Comparison of ENCODE assay signal across 7 cellular contexts in the genomic region with DNA sequence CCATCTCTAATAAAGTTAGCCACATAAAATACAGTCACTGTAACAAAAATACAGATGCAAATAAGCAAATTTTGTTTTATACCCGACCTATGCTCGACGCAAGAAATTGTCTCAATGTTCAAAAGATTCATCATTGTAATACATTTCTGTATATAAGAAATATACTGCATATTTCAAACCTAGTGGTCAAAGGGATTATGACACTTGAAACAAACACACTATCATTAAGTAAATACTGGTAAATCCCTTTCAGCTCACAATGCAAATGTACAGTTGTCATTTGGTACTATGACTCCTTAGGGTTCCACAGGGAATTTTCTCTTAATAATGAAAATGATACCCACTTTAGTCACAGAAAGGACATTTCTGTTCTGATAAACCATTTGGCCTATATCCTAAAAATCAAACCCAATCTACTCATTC. TPM values are rescaled to one million over a fixed set of nuclear protein-coding genes. Genes with fewer than 3 reads are reported as not detected.
DNase-seq lines count a peak whose midpoint lies in the region; ATAC-seq, FAIRE-seq and TF ChIP-seq lines count a peak whose summit lies in the region.

No MANE protein-coding gene starts in this region.

- TF ChIP-seq POLR2A in GM12891 (IDR thresholded peaks at IDR 0.05; ENCODE audit: low read depth, low read length) = no peak

- H3K9me3 ChIP-seq in DND-41 (ENCODE audit: insufficient read depth, low read length, severe bottlenecking) = no peaks in the 10 kb centered on the region
- no peaks in the 10 kb centered on the region for H3K9me3 ChIP-seq in upper lobe of right lung

- H3K4me2 ChIP-seq in DND-41 (ENCODE audit: insufficient read depth, low read length) = peak overlapping the region; percentile 80

- DNase-seq in DND-41 = no peak
- DNase-seq in Jurkat, Clone E6-1 (ENCODE audit: low read depth, low spot score) = peak; percentile 75
- no peak for DNase-seq in activated naive CD4-positive, alpha-beta T cell treated with anti-CD3 and anti-CD28 coated beads, Interleukin-2, amount 50 U/mL, for 72 hours (ENCODE audit: low spot score in 2 of 2)
- DNase-seq in kidney epithelial cell (ENCODE audit: low read depth) = no peak
- no peak for DNase-seq in upper lobe of right lung
- no peak for DNase-seq in GM12891 (ENCODE audit: insufficient read length, low spot score)

- H3K36me3 Mint-ChIP-seq in activated naive CD4-positive, alpha-beta T cell treated with anti-CD3 and anti-CD28 coated beads, Interleukin-2, amount 50 U/mL, for 72 hours = peaks cover 13 to 22% of the 10 kb centered on the region in 2 donors

- TF ChIP-seq CTCF in DND-41 (IDR thresholded peaks at IDR 0.05; ENCODE audit: borderline replicate concordance, extremely low read depth, low read length, poor library complexity, severe bottlenecking) (peak; percentile 61), kidney epithelial cell (IDR thresholded peaks at IDR 0.05; ENCODE audit: insufficient read depth, low read length, poor library complexity, severe bottlenecking) (peak; percentile 25), upper lobe of right lung (IDR thresholded peaks at IDR 0.05) (peak; percentile 54)

- H3K4me1 ChIP-seq in DND-41 (ENCODE audit: insufficient read depth, low read length) (peaks cover 51% of the 10 kb centered on the region), upper lobe of right lung (peaks cover 18% of the 10 kb centered on the region)

- H3K36me3 ChIP-seq in DND-41 (ENCODE audit: insufficient read depth, low read length) (no peaks in the 10 kb centered on the region), kidney epithelial cell (ENCODE audit: control insufficient read depth, insufficient read depth, low read length) (no peaks in the 10 kb centered on the region), upper lobe of right lung (no peaks in the 10 kb centered on the region)

- H3K9me3 Mint-ChIP-seq in activated naive CD4-positive, alpha-beta T cell treated with anti-CD3 and anti-CD28 coated beads, Interleukin-2, amount 50 U/mL, for 72 hours = peaks cover 0 to 2% of the 10 kb centered on the region in 2 donors

- ATAC-seq in DND-41 (ENCODE audit: insufficient read depth, low read depth) (no peak), upper lobe of right lung (no peak), esophagus mucosa (no peak)
- no peak for ATAC-seq in activated naive CD4-positive, alpha-beta T cell treated with anti-CD3 and anti-CD28 coated beads, Interleukin-2, amount 50 U/mL, for 72 hours

- H3K9ac ChIP-seq in DND-41 (ENCODE audit: low read depth, low read length) = peak overlapping the region; percentile 79

- FAIRE-seq in GM12891 (lab: Jason Lieb, UNC) = no peak

- H3K27me3 ChIP-seq in DND-41 (ENCODE audit: insufficient read depth, low read length, poor library complexity) = peaks cover 11% of the 10 kb centered on the region
- no peaks in the 10 kb centered on the region for H3K27me3 ChIP-seq in kidney epithelial cell (ENCODE audit: control insufficient read depth, insufficient read depth, low read length)
- no peaks in the 10 kb centered on the region for H3K27me3 ChIP-seq in upper lobe of right lung

- intact Hi-C loops in upper lobe of right lung (cut with DNase I) = no loop called here

- H3K79me2 ChIP-seq in DND-41 (ENCODE audit: insufficient read depth, low read length) = peaks cover 52% of the 10 kb centered on the region

- H3K27ac ChIP-seq in DND-41 (ENCODE audit: low read length) (peak overlapping the region; percentile 99), upper lobe of right lung (peak overlapping the region; percentile 78)

- peak overlapping the region; percentile 29 to 87; a peak in 3 of 4 replicates for H3K4me3 ChIP-seq in DND-41 (ENCODE audit: low read depth in 1 of 2, low read length in 2 of 2)
- peak overlapping the region; percentile 88 for H3K4me3 ChIP-seq in Jurkat, Clone E6-1 (ENCODE audit: low read length)
- no peak overlapping the region for H3K4me3 ChIP-seq in kidney epithelial cell (ENCODE audit: low read depth, low read length)
- H3K4me3 ChIP-seq in upper lobe of right lung = no peak overlapping the region

- 0 out of 2 replicates have a peak overlapping the region, but pooled peaks have one; percentile 53 for H2AFZ ChIP-seq in DND-41 (ENCODE audit: low read depth, low read length)

- H3K27ac Mint-ChIP-seq in activated naive CD4-positive, alpha-beta T cell treated with anti-CD3 and anti-CD28 coated beads, Interleukin-2, amount 50 U/mL, for 72 hours = peak overlapping the region; percentile 96 to 100

- no peaks in the 10 kb centered on the region for H4K20me1 ChIP-seq in DND-41 (ENCODE audit: insufficient read depth, low read length)

TF ChIP-seq in GM12891, 5 proteins besides CTCF, POLR2A, EP300 and RAD21:
- TF ChIP-seq PAX5 (IDR thresholded peaks at IDR 0.05; ENCODE audit: insufficient read depth, low read length, severe bottlenecking) (no peak), POU2F2 (IDR thresholded peaks at IDR 0.05; ENCODE audit: low read depth, low read length) (no peak), SPI1 (IDR thresholded peaks at IDR 0.05; ENCODE audit: low read depth, low read length) (no peak), TAF1 (IDR thresholded peaks at IDR 0.05; ENCODE audit: low read depth, low read length) (no peak), POLR2AphosphoS5 (IDR thresholded peaks at IDR 0.05; ENCODE audit: low read depth, low read length) (no peak)

RNA-seq across cellular contexts. Expression of gene HIVEP2, which starts 2.2 kb away (rescaled TPM):
- polyA plus RNA-seq in Jurkat, Clone E6-1 (2012; ENCODE audit: insufficient read depth, insufficient read length) = 10.4 TPM
- total RNA-seq in activated naive CD4-positive, alpha-beta T cell treated with anti-CD3 and anti-CD28 coated beads, Interleukin-2, amount 50 U/mL, for 72 hours = 10 to 100 TPM; 23.8 to 33.1 TPM
- 24.6 and 26.6 TPM in 2 replicates for total RNA-seq in kidney epithelial cell
- 18.6 TPM for total RNA-seq in upper lobe of right lung
- polyA plus RNA-seq in GM12891 (2012; ENCODE audit: low read depth, missing spikeins) = 3.5 TPM
- total RNA-seq in esophagus mucosa = 12.2 TPM

Comparison
In these comparisons a context has a peak if more than half of its experiments do, and no peak if none do; other contexts are left out.
1. H3K4me3 ChIP-seq: peak in DND-41 (2 of 2) and Jurkat, Clone E6-1 (single experiment); none in kidney epithelial cell (single experiment) and upper lobe of right lung (single experiment).
2. Peak in every context shown above with its lines, with median percentiles within 50 percentile points of each other: CTCF ChIP-seq.